1 cellular context compared by ENCODE assay signal in the genomic region with DNA sequence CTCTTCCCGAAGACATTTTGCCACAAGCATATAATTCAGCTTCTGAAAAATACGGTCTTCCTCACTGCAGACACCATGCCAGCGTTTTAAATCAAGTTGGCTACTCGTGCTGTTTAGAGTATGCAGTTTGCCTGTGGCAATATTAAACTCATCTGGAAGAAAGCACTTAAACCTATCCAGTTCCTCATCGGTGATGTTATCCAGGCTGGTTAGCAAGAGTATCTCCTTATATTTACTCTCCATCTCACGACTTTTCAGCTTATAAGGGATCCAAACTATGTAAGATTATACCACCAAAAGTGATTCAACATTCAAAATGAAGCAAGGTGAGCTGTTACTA.
TF ChIP-seq lines count a peak whose summit lies in the region.

No MANE protein-coding gene starts in this region.

TF ChIP-seq in H1, 55 proteins besides CTCF, POLR2A, EP300 and RAD21:
- TF ChIP-seq SIX5 (IDR thresholded peaks at IDR 0.05; ENCODE audit: low read depth, low read length) (no peak), ASH2L (IDR thresholded peaks at IDR 0.05; ENCODE audit: low read length) (peak; percentile 33)
